ENCODE assay signal across 11 cellular contexts in genomic region chr7:97025983-97026704, GRCh38. TPM values are rescaled to one million over a fixed set of nuclear protein-coding genes. Genes with fewer than 3 reads are reported as not detected.
DNase-seq lines count a peak whose midpoint lies in the region; ATAC-seq, FAIRE-seq and TF ChIP-seq lines count a peak whose summit lies in the region.
"Had no signal": no experiment of that assay in that cellular context is flagged by ENCODE, and none has a peak within 500 bp of the region (broad histone marks: within the 10 kb centered on the region; RNA-seq: fewer than 3 reads in every experiment).

No MANE protein-coding gene starts in this region.

- no peak for FAIRE-seq in HepG2 (lab: Jason Lieb, UNC)
- FAIRE-seq: keratinocyte, TTC549 had no signal

- H3K4me3 Mint-ChIP-seq in type B pancreatic cell, result peak overlapping the region; percentile 99
- no peak overlapping the region for H3K4me3 Mint-ChIP-seq in MCF 10A (ENCODE audit: unreplicated experiment)

- H3K4me1 ChIP-seq in liver (ENCODE audit: control insufficient read depth in 4 of 4, insufficient read depth in 4 of 4, low read length in 3 of 4), result peaks cover 5 to 34% (median 23%) of the 10 kb centered on the region in 4 donors
- peaks cover 24% of the 10 kb centered on the region for H3K4me1 ChIP-seq in HepG2 (ENCODE audit: insufficient read depth, low read length)
- peaks cover 46% of the 10 kb centered on the region for H3K4me1 ChIP-seq in body of pancreas

- H3K27me3 Mint-ChIP-seq in type B pancreatic cell (peaks cover 77% of the 10 kb centered on the region), MCF 10A (ENCODE audit: insufficient read depth, unreplicated experiment) (peaks cover 50% of the 10 kb centered on the region)

- H2AFZ ChIP-seq in HepG2 (ENCODE audit: low read length), result no peak overlapping the region

- peaks cover 0 to 6% (median 1%) of the 10 kb centered on the region in 4 donors for H3K9me3 ChIP-seq in liver (ENCODE audit: control insufficient read depth in 4 of 4, low read length in 3 of 4)
- H3K9me3 ChIP-seq in HepG2 (ENCODE audit: low read length), result no peaks in the 10 kb centered on the region
- H3K9me3 ChIP-seq in body of pancreas, result no peaks in the 10 kb centered on the region

- ATAC-seq in HepG2 (no peak), body of pancreas (peak; percentile 15)

- H3K4me1 Mint-ChIP-seq in type B pancreatic cell (ENCODE audit: unreplicated experiment), result peaks cover 30% of the 10 kb centered on the region
- peaks cover 8% of the 10 kb centered on the region for H3K4me1 Mint-ChIP-seq in MCF 10A (ENCODE audit: insufficient read depth, unreplicated experiment)

- 43% methylated on average over 29 of the region's 29 CpGs for WGBS in liver
- WGBS in HepG2 (ENCODE audit: low lambda C conversion rate), result 85% methylated on average over 26 of the region's 29 CpGs
- WGBS in body of pancreas, 2 donors, result 8 to 10% methylated on average over 26 to 29 of the region's 29 CpGs

- BruUV-seq in HepG2 (replicated peaks; lab: Mats Ljungman, UMichigan) (no TSS peak), MCF 10A (replicated peaks; lab: Mats Ljungman, UMichigan) (no TSS peak)

- H3K36me3 Mint-ChIP-seq in type B pancreatic cell (peaks cover 14% of the 10 kb centered on the region), MCF 10A (ENCODE audit: insufficient read depth, unreplicated experiment) (no peaks in the 10 kb centered on the region)

- intact Hi-C loops in HepG2 (cut with micrococcal nuclease; ENCODE audit: unreplicated experiment) (loop anchor here (2.0 to 10.0 kb wide), 3 partner anchors 431 to 1109 kb away; no protein-coding TSS in a partner anchor), body of pancreas (cut with DNase I) (loop anchor here (5.0 to 10.0 kb wide), 2 partner anchors 951 to 1109 kb away; no protein-coding TSS in a partner anchor), MCF 10A (cut with micrococcal nuclease) (loop anchor here (2.0 to 5.0 kb wide), 2 partner anchors 247 to 319 kb away; partner anchors contain the start of gene SEM1)

- no peak overlapping the region for H3K27ac ChIP-seq in liver (ENCODE audit: low read depth in 1 of 2, low read length in 2 of 2)
- no peak overlapping the region for H3K27ac ChIP-seq in HepG2 (ENCODE audit: extremely low read length, insufficient read depth, low read length)
- H3K27ac ChIP-seq in body of pancreas, result no peak overlapping the region

- H3K4me2 ChIP-seq in HepG2 (ENCODE audit: low read depth, low read length), result no peak overlapping the region

- peaks cover 3 to 16% (median 12%) of the 10 kb centered on the region in 4 donors for H3K27me3 ChIP-seq in liver (ENCODE audit: control insufficient read depth in 4 of 4, insufficient read depth in 4 of 4, low read length in 3 of 4)
- peaks cover 0 to 42% of the 10 kb centered on the region in 2 experiments; a peak in 4 of 5 replicates for H3K27me3 ChIP-seq in HepG2 (ENCODE audit: control insufficient read depth in 1 of 2, insufficient read depth in 2 of 2, low read length in 2 of 2)
- H3K27me3 ChIP-seq in body of pancreas, result peaks cover 0 to 31% of the 10 kb centered on the region in 2 donors

- peak overlapping the region in 1 of 3 donors; percentile 3 for H3K4me3 ChIP-seq in liver (ENCODE audit: low read depth in 1 of 3, low read length in 3 of 3)
- no peak overlapping the region for H3K4me3 ChIP-seq in HepG2 (replicated peaks in 1 of 3; ENCODE audit: insufficient read depth in 1 of 3, low read depth in 2 of 3, low read length in 3 of 3)
- no peak overlapping the region for H3K4me3 ChIP-seq in body of pancreas

- TF ChIP-seq EP300 in HepG2 (IDR thresholded peaks at IDR 0.05; ENCODE audit: low read depth in 2 of 2, low read length in 2 of 2) (no peak), HepG2 (CRISPR knock-in tag; IDR thresholded peaks at IDR 0.05; ENCODE audit: borderline replicate concordance) (no peak)

- H3K36me3 ChIP-seq in liver (ENCODE audit: control insufficient read depth in 4 of 4, insufficient read depth in 3 of 4, low read depth in 1 of 4, low read length in 3 of 4) (no peaks in the 10 kb centered on the region), HepG2 (replicated peaks in 1 of 2; ENCODE audit: control insufficient read depth in 1 of 2, insufficient read depth in 2 of 2, low read length in 2 of 2) (no peaks in the 10 kb centered on the region), body of pancreas (replicated peaks in 1 of 2; ENCODE audit: insufficient read depth in 1 of 2, low read depth in 2 of 2) (no peaks in the 10 kb centered on the region)

- no peaks in the 10 kb centered on the region for H4K20me1 ChIP-seq in HepG2 (ENCODE audit: insufficient read depth, low read length)

- H3K27ac Mint-ChIP-seq in type B pancreatic cell (no peak overlapping the region), MCF 10A (ENCODE audit: low read depth, unreplicated experiment) (no peak overlapping the region)

- POLR2A ChIA-PET in HepG2 (lab: Yijun Ruan, JAX), result no interaction called here
- POLR2A ChIA-PET in MCF 10A (lab: Yijun Ruan, JAX), result interaction anchor here (0.6 to 1.6 kb wide), 2 partner anchors 11 to 612 kb away, joined by 3 to 5 read pairs; no protein-coding TSS in a partner anchor

- TF ChIP-seq CTCF in liver (IDR thresholded peaks at IDR 0.05; ENCODE audit: low read depth, low read length, missing input control) (no peak), HepG2 (CRISPR knock-in tag; IDR thresholded peaks at IDR 0.05) (no peak), body of pancreas (IDR thresholded peaks at IDR 0.05) (no peak), type B pancreatic cell (conservative IDR thresholded peaks at IDR 0.05) (no peak), MCF 10A (IDR thresholded peaks at IDR 0.05; ENCODE audit: unreplicated experiment) (no peak)

- TF ChIP-seq RAD21 in liver (IDR thresholded peaks at IDR 0.05) (no peak), HepG2 (CRISPR knock-in tag; IDR thresholded peaks at IDR 0.05) (no peak)

- CTCF ChIA-PET in HepG2 (lab: Yijun Ruan, JAX; ENCODE audit: low intra/inter-chr PET ratio, low total read pairs), result interaction anchor here (2.7 kb wide), 1 partner anchor 611 kb away, joined by 15 read pairs; no protein-coding TSS in a partner anchor
- CTCF ChIA-PET in MCF 10A (lab: Yijun Ruan, JAX), result interaction anchor here (0.6 to 4.0 kb wide), 25 partner anchors 13 to 1306 kb away, joined by 3 to 36 read pairs (median 4); no protein-coding TSS in a partner anchor

- H3K9ac ChIP-seq in liver (ENCODE audit: low read depth in 1 of 2, low read length in 2 of 2) (no peak overlapping the region), HepG2 (ENCODE audit: insufficient read depth, low read depth, low read length) (no peak overlapping the region)

- H3K79me2 ChIP-seq in HepG2 (ENCODE audit: insufficient read depth, low read length), result no peaks in the 10 kb centered on the region

- TF ChIP-seq POLR2A in HepG2 (IDR thresholded peaks at IDR 0.05; ENCODE audit: insufficient read depth in 1 of 2, low read depth in 2 of 2, low read length in 2 of 2) (no peak), body of pancreas (IDR thresholded peaks at IDR 0.05) (no peak)

- DNase-seq in HepG2 (ENCODE audit: low spot score), result no peak
- DNase-seq in body of pancreas, result peak in 3 of 4 donors; percentile 23 to 45 (median 39)
- peak; percentile 23 to 43 for DNase-seq in lung microvascular endothelial cell (ENCODE audit: low read depth in 2 of 2)
- DNase-seq in type B pancreatic cell (ENCODE audit: extremely low spot score, unreplicated experiment), result no peak
- DNase-seq in NCI-H2227 treated with DMSO at 0.1 percent for 48 hours (lab: John Stamatoyannopoulos, UW), result no peak
- DNase-seq in MCF 10A (ENCODE audit: unreplicated experiment), result no peak
- DNase-seq in cortex of kidney (lab: John Stamatoyannopoulos, UW), result no peak
- DNase-seq: NCI-H2171 treated with DMSO at 0.1 percent for 48 hours had no signal

- in situ Hi-C loops in HepG2 (cut with HindIII; ENCODE audit: extremely low pct_ligation_motif_present, low pct_unique_long_range_greater_than_20kb), result loop anchor here (10.0 to 25.0 kb wide), 4 partner anchors 241 to 1114 kb away; no protein-coding TSS in a partner anchor

- H3K9me3 Mint-ChIP-seq in type B pancreatic cell (no peaks in the 10 kb centered on the region), MCF 10A (ENCODE audit: unreplicated experiment) (no peaks in the 10 kb centered on the region)

RNA-seq across cellular contexts. Expression of gene DLX5, which starts 1.5 kb away (rescaled TPM):
- not detected for total RNA-seq in liver
- not detected for polyA plus RNA-seq in liver
- total RNA-seq in HepG2 (2016; rRNA removed; fragmentation: Illumina TruSeq; extraction: Trizol), result not detected in 2 replicates
- total RNA-seq in HepG2 (2016; cell fraction: cytosol; rRNA removed; fragmentation: Illumina TruSeq; extraction: Trizol; ENCODE audit: low read depth), result not detected in 2 replicates
- not detected in 2 replicates for total RNA-seq in HepG2 (2016; cell fraction: insoluble cytoplasmic fraction; rRNA removed; fragmentation: Illumina TruSeq; extraction: Trizol)
- not detected in 2 replicates for total RNA-seq in HepG2 (2016; cell fraction: membrane; rRNA removed; fragmentation: Illumina TruSeq; extraction: Trizol)
- total RNA-seq in HepG2 (2016; cell fraction: nucleus; rRNA removed; fragmentation: Illumina TruSeq; extraction: Trizol), result not detected in 2 replicates
- not detected in 2 replicates for polyA plus RNA-seq in HepG2 (2011; rRNA removed)
- not detected in 2 replicates for polyA plus RNA-seq in HepG2 (2011; cell fraction: cytosol; rRNA removed)
- not detected in 2 replicates for polyA plus RNA-seq in HepG2 (2011; cell fraction: nucleus; rRNA removed)
- polyA plus RNA-seq in HepG2 (2012), result not detected in 2 replicates
- polyA plus RNA-seq in HepG2 (2016; cell fraction: cytosol; fragmentation: Illumina TruSeq; extraction: Trizol; ENCODE audit: low read depth), result not detected in 2 replicates
- not detected in 2 replicates for polyA plus RNA-seq in HepG2 (2016; cell fraction: insoluble cytoplasmic fraction; fragmentation: Illumina TruSeq; extraction: Trizol; ENCODE audit: low read depth)
- not detected in 2 replicates for polyA plus RNA-seq in HepG2 (2016; cell fraction: membrane; fragmentation: Illumina TruSeq; extraction: Trizol; ENCODE audit: low read depth)
- not detected in 2 replicates for polyA plus RNA-seq in HepG2 (2016; cell fraction: nucleus; fragmentation: Illumina TruSeq; extraction: Trizol; ENCODE audit: insufficient read depth, low read depth)
- polyA minus RNA-seq in HepG2 (2011; rRNA and poly(A)+ RNA removed; ENCODE audit: low replicate concordance), result not detected in 2 replicates
- polyA minus RNA-seq in HepG2 (2011; cell fraction: cytosol; rRNA and poly(A)+ RNA removed), result not detected in 2 replicates
- not detected in 2 replicates for polyA minus RNA-seq in HepG2 (2011; cell fraction: nucleus; rRNA and poly(A)+ RNA removed)
- total RNA-seq in body of pancreas, result not detected
- not detected in 2 replicates for total RNA-seq in lung microvascular endothelial cell
- total RNA-seq in type B pancreatic cell (ENCODE audit: low replicate concordance), result 21.0 and 37.9 TPM in 2 replicates
- total RNA-seq in MCF 10A (2022), result not detected in 2 replicates

RNA-seq across cellular contexts. Expression of gene DLX6, which starts 20.8 kb away (rescaled TPM):
- total RNA-seq in liver, result not detected
- not detected for polyA plus RNA-seq in liver
- total RNA-seq in HepG2 (2016; rRNA removed; fragmentation: Illumina TruSeq; extraction: Trizol), result 4.5 and 5.5 TPM in 2 replicates
- total RNA-seq in HepG2 (2016; cell fraction: cytosol; rRNA removed; fragmentation: Illumina TruSeq; extraction: Trizol; ENCODE audit: low read depth), result 3.3 and 4.7 TPM in 2 replicates
- total RNA-seq in HepG2 (2016; cell fraction: insoluble cytoplasmic fraction; rRNA removed; fragmentation: Illumina TruSeq; extraction: Trizol), result 3.5 and 5.4 TPM in 2 replicates
- total RNA-seq in HepG2 (2016; cell fraction: membrane; rRNA removed; fragmentation: Illumina TruSeq; extraction: Trizol), result 5.4 and 5.6 TPM in 2 replicates
- total RNA-seq in HepG2 (2016; cell fraction: nucleus; rRNA removed; fragmentation: Illumina TruSeq; extraction: Trizol), result 6.2 and 7.9 TPM in 2 replicates
- 2.4 and 3.5 TPM in 2 replicates for polyA plus RNA-seq in HepG2 (2011; rRNA removed)
- 2.6 and 2.9 TPM in 2 replicates for polyA plus RNA-seq in HepG2 (2011; cell fraction: cytosol; rRNA removed)
- polyA plus RNA-seq in HepG2 (2011; cell fraction: nucleus; rRNA removed), result 5.8 and 7.3 TPM in 2 replicates
- 4.5 and 5.0 TPM in 2 replicates for polyA plus RNA-seq in HepG2 (2012)
- polyA plus RNA-seq in HepG2 (2016; cell fraction: cytosol; fragmentation: Illumina TruSeq; extraction: Trizol; ENCODE audit: low read depth), result 1.5 and 1.8 TPM in 2 replicates
- polyA plus RNA-seq in HepG2 (2016; cell fraction: insoluble cytoplasmic fraction; fragmentation: Illumina TruSeq; extraction: Trizol; ENCODE audit: low read depth), result 6.9 and 8.6 TPM in 2 replicates
- polyA plus RNA-seq in HepG2 (2016; cell fraction: membrane; fragmentation: Illumina TruSeq; extraction: Trizol; ENCODE audit: low read depth), result 3.4 and 4.2 TPM in 2 replicates
- polyA plus RNA-seq in HepG2 (2016; cell fraction: nucleus; fragmentation: Illumina TruSeq; extraction: Trizol; ENCODE audit: insufficient read depth, low read depth), result 13.3 and 14.1 TPM in 2 replicates
- polyA minus RNA-seq in HepG2 (2011; rRNA and poly(A)+ RNA removed; ENCODE audit: low replicate concordance), result 3.2 TPM in 1 of 2 replicates, not detected in the other
- 2.5 and 2.8 TPM in 2 replicates for polyA minus RNA-seq in HepG2 (2011; cell fraction: cytosol; rRNA and poly(A)+ RNA removed)
- 7.8 and 15.5 TPM in 2 replicates for polyA minus RNA-seq in HepG2 (2011; cell fraction: nucleus; rRNA and poly(A)+ RNA removed)
- total RNA-seq in body of pancreas, result not detected
- total RNA-seq in lung microvascular endothelial cell, result not detected in 2 replicates
- 3.5 and 25.5 TPM in 2 replicates for total RNA-seq in type B pancreatic cell (ENCODE audit: low replicate concordance)
- not detected in 2 replicates for total RNA-seq in MCF 10A (2022)

Comparison
In these comparisons a context has a peak if more than half of its experiments do, and no peak if none do; other contexts are left out.
1. DNase-seq: peak in body of pancreas (3 of 4) and lung microvascular endothelial cell (2 of 2); none in HepG2 (single experiment), type B pancreatic cell (single experiment), NCI-H2227 treated with DMSO at 0.1 percent for 48 hours (single experiment), MCF 10A (single experiment) and cortex of kidney (single experiment).
2. RNA of gene DLX5, which starts 1.5 kb away (total RNA-seq): 21.0 to 37.9 TPM in type B pancreatic cell; not detected in HepG2, not detected in liver, not detected in body of pancreas, not detected in lung microvascular endothelial cell and not detected in MCF 10A; every median in the first group is over 10 times any median in the second.